Comparison of ENCODE assay signal across 29 cellular contexts in the genomic region with DNA sequence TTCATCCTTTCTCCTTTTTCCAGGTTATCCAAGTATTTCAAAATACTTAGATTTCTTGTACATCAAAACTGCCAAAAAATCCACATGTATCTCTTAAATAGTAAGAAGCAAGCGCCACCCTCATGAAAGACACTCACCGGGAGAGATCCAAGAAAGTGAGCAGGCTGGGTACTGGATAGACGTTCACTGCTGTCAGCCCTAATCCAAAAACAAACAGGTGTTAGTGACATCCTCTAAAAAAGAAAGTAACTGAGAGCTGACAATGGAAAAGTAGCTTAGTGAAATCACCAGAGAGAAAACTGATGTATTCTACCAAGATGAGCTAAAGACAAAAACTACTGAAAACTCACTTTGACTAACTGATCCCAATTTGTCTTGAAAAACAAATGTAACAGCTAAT. TPM values are rescaled to one million over a fixed set of nuclear protein-coding genes. Genes with fewer than 3 reads are reported as not detected.
"Had no signal": no experiment of that assay in that cellular context is flagged by ENCODE, and none has a peak within 500 bp of the region (broad histone marks: within the 10 kb centered on the region; RNA-seq: fewer than 3 reads in every experiment).

No MANE protein-coding gene starts in this region.

- H3K4me3 ChIP-seq: ascending aorta, breast epithelium, cardiac muscle cell, coronary artery, dorsolateral prefrontal cortex had no signal

- DNase-seq: activated CD4-positive, alpha-beta memory T cell treated with anti-CD3 and anti-CD28 coated beads for 36 hours; activated CD4-positive, alpha-beta T cell treated with anti-CD3 and anti-CD28 coated beads for 36 hours; activated CD4-positive, alpha-beta T cell treated with anti-CD3 and anti-CD28 coated beads, Interleukin-2, amount 10 ng/mL, durations not matched to agents 24 days and 14 days; activated CD4-positive, CD25-positive, alpha-beta regulatory T cell; activated CD4-positive, CD25-positive, alpha-beta regulatory T cell treated with anti-CD3 and anti-CD28 coated beads, Interleukin-2, amount 50 U/mL, for 72 hours; activated CD8-positive, alpha-beta memory T cell treated with anti-CD3 and anti-CD28 coated beads, Interleukin-2, amount 10 ng/mL, durations not matched to agents 7 days and 5 days; activated CD8-positive, alpha-beta memory T cell treated with anti-CD3 and anti-CD28 coated beads, Interleukin-2, amount 50 U/mL, for 4 hours; activated CD8-positive, alpha-beta T cell treated with anti-CD3 and anti-CD28 coated beads, Interleukin-2, amount 10 ng/mL, durations not matched to agents 7 days and 5 days; activated gamma-delta T cell; activated naive CD4-positive, alpha-beta T cell; activated naive CD4-positive, alpha-beta T cell treated with anti-CD3 and anti-CD28 coated beads, Interleukin-2, amount 10 ng/mL, durations not matched to agents 7 days and 5 days; activated naive CD8-positive, alpha-beta T cell treated with anti-CD3 and anti-CD28 coated beads, Interleukin-2, amount 10 ng/mL, durations not matched to agents 7 days and 5 days; activated T-cell treated with anti-CD3 and anti-CD28 coated beads, Interleukin-2, amount 50 U/mL, for 1 hour; activated T-cell treated with anti-CD3 and anti-CD28 coated beads, Interleukin-2, amount 50 U/mL, for 48 hours; dorsolateral prefrontal cortex; effector memory CD4-positive, alpha-beta T cell; endodermal cell; foreskin fibroblast; head of caudate nucleus; T-helper 2 cell had no signal

- FAIRE-seq: frontal cortex had no signal

- H3K27ac ChIP-seq: ascending aorta, breast epithelium, cardiac muscle cell, coronary artery, dorsolateral prefrontal cortex had no signal

- H3K27me3 ChIP-seq: ascending aorta, breast epithelium, cardiac muscle cell, dorsolateral prefrontal cortex had no signal

- H3K9me3 ChIP-seq: ascending aorta, breast epithelium had no signal

- ATAC-seq: activated CD4-positive, alpha-beta T cell treated with anti-CD3 and anti-CD28 coated beads for 36 hours; activated CD8-positive, alpha-beta memory T cell treated with anti-CD3 and anti-CD28 coated beads, Interleukin-2, amount 10 ng/mL, durations not matched to agents 7 days and 5 days; activated CD8-positive, alpha-beta T cell treated with anti-CD3 and anti-CD28 coated beads, Interleukin-2, amount 10 ng/mL, durations not matched to agents 7 days and 5 days; activated naive CD4-positive, alpha-beta T cell treated with anti-CD3 and anti-CD28 coated beads, Interleukin-2, amount 50 U/mL, for 72 hours; esophagus mucosa had no signal

- H3K4me1 ChIP-seq: ascending aorta, breast epithelium had no signal

RNA-seq across cellular contexts. Expression of a gene that starts 46.1 kb away (rescaled TPM):
- total RNA-seq: activated CD4-positive, alpha-beta memory T cell treated with anti-CD3 and anti-CD28 coated beads for 36 hours; activated CD4-positive, alpha-beta T cell treated with anti-CD3 and anti-CD28 coated beads for 36 hours; activated CD4-positive, alpha-beta T cell treated with anti-CD3 and anti-CD28 coated beads, Interleukin-2, amount 10 ng/mL, durations not matched to agents 24 days and 14 days; activated CD8-positive, alpha-beta memory T cell treated with anti-CD3 and anti-CD28 coated beads for 36 hours; activated CD8-positive, alpha-beta memory T cell treated with anti-CD3 and anti-CD28 coated beads, Interleukin-2, amount 10 ng/mL, durations not matched to agents 7 days and 5 days; activated CD8-positive, alpha-beta T cell treated with anti-CD3 and anti-CD28 coated beads, Interleukin-2, amount 10 ng/mL, durations not matched to agents 7 days and 5 days; activated naive CD4-positive, alpha-beta T cell treated with anti-CD3 and anti-CD28 coated beads, Interleukin-2, amount 50 U/mL, for 72 hours; activated naive CD8-positive, alpha-beta T cell treated with anti-CD3 and anti-CD28 coated beads, Interleukin-2, amount 10 ng/mL, durations not matched to agents 7 days and 5 days; activated T-helper 1 cell treated with anti-CD3 and anti-CD28 coated beads, Interleukin-12 subunit alpha, Interleukin-12 subunit beta, Interleukin-2, Interleukin-4 antibody, amounts not matched to agents 30 ng/mL and 10 ng/mL and 1 ng/mL, durations not matched to agents 14 hours and 24 hours and 36 hours; ascending aorta; cardiac muscle cell; frontal cortex had no signal
